In genomic region chr12:54373619-54374554, GRCh38 we compare ENCODE assay signal across 13 cellular contexts. TPM values are rescaled to one million over a fixed set of nuclear protein-coding genes. Genes with fewer than 3 reads are reported as not detected.
DNase-seq lines count a peak whose midpoint lies in the region; ATAC-seq and TF ChIP-seq lines count a peak whose summit lies in the region.
"Had no signal": no experiment of that assay in that cellular context is flagged by ENCODE, and none has a peak within 500 bp of the region (broad histone marks: within the 10 kb centered on the region; RNA-seq: fewer than 3 reads in every experiment).

No MANE protein-coding gene starts in this region.

- H3F3A ChIP-seq in GM23248 (ENCODE audit: insufficient read depth) = peaks cover 14% of the 10 kb centered on the region

- H3K79me2 ChIP-seq in GM23248 (ENCODE audit: insufficient read depth) = no peaks in the 10 kb centered on the region

- H3K36me3 ChIP-seq in RWPE2 (ENCODE audit: low read depth) = peaks cover 65% of the 10 kb centered on the region
- H3K36me3 ChIP-seq in esophagus (ENCODE audit: control insufficient read depth in 2 of 2, insufficient read depth in 2 of 2, low read length in 1 of 2) = peaks cover 0 to 24% of the 10 kb centered on the region in 2 donors
- peaks cover 0 to 2% of the 10 kb centered on the region in 2 donors for H3K36me3 ChIP-seq in stomach smooth muscle (ENCODE audit: control insufficient read depth in 2 of 2, insufficient read depth in 2 of 2, low read length in 2 of 2)
- no peaks in the 10 kb centered on the region for H3K36me3 ChIP-seq in GM23248 (ENCODE audit: low read depth)

- H3K4me2 ChIP-seq in GM23248 (ENCODE audit: unreplicated experiment) = no peak overlapping the region

- H3K4me1 ChIP-seq in RWPE2 (ENCODE audit: insufficient read depth, poor library complexity, severe bottlenecking) (peaks cover 33% of the 10 kb centered on the region), esophagus (ENCODE audit: control insufficient read depth in 2 of 2, insufficient read depth in 2 of 2, low read length in 1 of 2) (peaks cover 4 to 22% of the 10 kb centered on the region in 2 donors), stomach smooth muscle (ENCODE audit: control insufficient read depth, insufficient read depth, low read length) (peaks cover 54% of the 10 kb centered on the region), GM23248 (ENCODE audit: insufficient read depth) (peaks cover 10% of the 10 kb centered on the region)

- H4K20me1 ChIP-seq in GM23248 (ENCODE audit: insufficient read depth) = no peaks in the 10 kb centered on the region

- H3K27ac ChIP-seq in RWPE2 (ENCODE audit: poor library complexity, severe bottlenecking) (peak overlapping the region; percentile 54), esophagus (ENCODE audit: low read depth in 2 of 2, low read length in 1 of 2) (peak overlapping the region; percentile 77 to 95), stomach smooth muscle (ENCODE audit: low read length) (peak overlapping the region; percentile 6), GM23248 (no peak overlapping the region)
- H3K27ac ChIP-seq: 22Rv1, WERI-Rb-1 had no signal

- DNase-seq in NCI-H748 (lab: John Stamatoyannopoulos, UW; ENCODE audit: unreplicated experiment) = peak; percentile 46
- DNase-seq in NCI-H748 treated with DMSO at 0.1 percent for 48 hours (lab: John Stamatoyannopoulos, UW) = no peak
- no peak for DNase-seq in RWPE2 (ENCODE audit: low spot score)
- DNase-seq in GM23248 = no peak
- no peak for DNase-seq in NCI-H510A (lab: John Stamatoyannopoulos, UW)
- DNase-seq: WERI-Rb-1 had no signal

- 64 to 83% methylated on average over 8 to 10 of the region's 10 CpGs for WGBS in esophagus, 2 donors
- 94 to 95% methylated on average over 10 of the region's 10 CpGs for whole genome bisulfite sequencing in GM23248 (ENCODE audit: low coverage in 1 of 2, low lambda C conversion rate in 2 of 2, missing lambda C conversion rate in 2 of 2), 2 experiments

- H3K27me3 ChIP-seq in RWPE2 (ENCODE audit: insufficient read depth, poor library complexity, severe bottlenecking) (no peaks in the 10 kb centered on the region), esophagus (ENCODE audit: control insufficient read depth in 1 of 2, insufficient read depth in 2 of 2, low read length in 2 of 2) (no peaks in the 10 kb centered on the region), stomach smooth muscle (ENCODE audit: control insufficient read depth in 1 of 2, insufficient read depth in 2 of 2, low read length in 2 of 2) (no peaks in the 10 kb centered on the region), GM23248 (replicated peaks; ENCODE audit: insufficient read depth) (no peaks in the 10 kb centered on the region)

- H3K9ac ChIP-seq in stomach smooth muscle (ENCODE audit: low read length in 2 of 2) (peak overlapping the region; percentile 6 to 21), GM23248 (no peak overlapping the region)

- ATAC-seq in RWPE2 (ENCODE audit: low read depth) = no peak
- ATAC-seq in HG02759 (IDR thresholded peaks at IDR 0.05; ENCODE audit: unreplicated experiment) = no peak

- H3K4me3 ChIP-seq in RWPE2 (ENCODE audit: severe bottlenecking) (no peak overlapping the region), esophagus (ENCODE audit: low read depth in 1 of 2, low read length in 2 of 2) (no peak overlapping the region), stomach smooth muscle (ENCODE audit: low read length in 2 of 2) (no peak overlapping the region), GM23248 (no peak overlapping the region)

- H3K9me3 ChIP-seq in RWPE2 (ENCODE audit: severe bottlenecking) = no peaks in the 10 kb centered on the region
- H3K9me3 ChIP-seq in esophagus (ENCODE audit: control insufficient read depth in 2 of 2, insufficient read depth in 1 of 2, low read depth in 1 of 2, low read length in 1 of 2) = no peaks in the 10 kb centered on the region
- H3K9me3 ChIP-seq in stomach smooth muscle (ENCODE audit: control insufficient read depth in 2 of 2, low read length in 2 of 2) = no peaks in the 10 kb centered on the region
- H3K9me3 ChIP-seq in GM23248 (ENCODE audit: low read depth) = no peaks in the 10 kb centered on the region

- no peak overlapping the region for H2AFZ ChIP-seq in GM23248

- H3K9me2 ChIP-seq in GM23248 (ENCODE audit: insufficient read depth) = no peaks in the 10 kb centered on the region

- no peak for TF ChIP-seq CTCF in RWPE2 (IDR thresholded peaks at IDR 0.05; ENCODE audit: poor library complexity, severe bottlenecking)

- in situ Hi-C loops in GM23248 (cut with MboI) = no loop called here

RNA-seq across cellular contexts. Expression of gene GPR84, which starts 9.6 kb away (rescaled TPM):
- under 1 TPM; 0.29 TPM for polyA plus RNA-seq in esophagus
- not detected in 2 replicates for total RNA-seq in GM23248 (2014; rRNA removed; shearing (Covaris generic))
- polyA plus RNA-seq in GM23248 (2016; fragmentation: Nextera tagmentation; extraction: Ambion mirVana) = not detected in 2 replicates
- total RNA-seq: NCI-H460, progenitor cell of endocrine pancreas, SK-MEL-5 had no signal

RNA-seq across cellular contexts. Expression of gene ZNF385A, which starts 10.6 kb away (rescaled TPM):
- 10 to 100 TPM; 44.6 to 49.9 TPM for polyA plus RNA-seq in esophagus
- total RNA-seq in GM23248 (2014; rRNA removed; shearing (Covaris generic)) = 1.6 and 1.8 TPM in 2 replicates
- 2.9 and 3.1 TPM in 2 replicates for polyA plus RNA-seq in GM23248 (2016; fragmentation: Nextera tagmentation; extraction: Ambion mirVana)

RNA-seq across cellular contexts. Expression of gene ITGA5, which starts 45.2 kb away (rescaled TPM):
- polyA plus RNA-seq in esophagus = 10 to 100 TPM; 20.0 to 42.8 TPM
- 496 and 541 TPM in 2 replicates for total RNA-seq in GM23248 (2014; rRNA removed; shearing (Covaris generic))
- polyA plus RNA-seq in GM23248 (2016; fragmentation: Nextera tagmentation; extraction: Ambion mirVana) = 402 and 416 TPM in 2 replicates

RNA-seq across cellular contexts. Expression of gene COPZ1, which starts 49.0 kb away (rescaled TPM):
- polyA plus RNA-seq in esophagus = 10 to 100 TPM; 48.8 to 85.0 TPM
- total RNA-seq in GM23248 (2014; rRNA removed; shearing (Covaris generic)) = 149 and 204 TPM in 2 replicates
- polyA plus RNA-seq in GM23248 (2016; fragmentation: Nextera tagmentation; extraction: Ambion mirVana) = 170 and 183 TPM in 2 replicates

Comparison
In these comparisons a context has a peak if more than half of its experiments do, and no peak if none do; other contexts are left out.
1. RNA of gene ZNF385A, which starts 10.6 kb away (polyA plus RNA-seq): 44.6 to 49.9 TPM in esophagus; 2.9 to 3.1 TPM in GM23248; every median in the first group is over 10 times any median in the second.